16 cellular contexts compared by ENCODE assay signal in the genomic region with DNA sequence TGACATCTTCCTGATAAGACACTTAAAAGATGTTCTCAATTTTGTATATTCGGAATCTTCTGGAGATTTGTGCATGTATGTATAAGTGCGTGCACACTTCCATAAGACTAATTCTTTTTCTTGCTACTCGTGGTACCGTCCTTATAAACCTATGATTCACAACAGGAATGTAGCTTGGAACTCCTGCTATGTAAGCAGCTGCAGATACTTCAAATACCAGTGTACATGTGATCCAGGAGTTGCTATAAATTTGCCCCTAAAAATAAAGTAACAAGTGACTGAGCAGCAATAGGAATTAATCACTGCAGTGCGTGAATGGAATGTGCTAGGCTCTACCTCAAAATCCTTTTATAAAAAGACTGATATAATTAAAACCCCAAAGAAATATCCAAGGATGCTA.
DNase-seq lines count a peak whose midpoint lies in the region; ATAC-seq, FAIRE-seq and TF ChIP-seq lines count a peak whose summit lies in the region.
"Had no signal": no experiment of that assay in that cellular context is flagged by ENCODE, and none has a peak within 500 bp of the region (broad histone marks: within the 10 kb centered on the region; RNA-seq: fewer than 3 reads in every experiment).

No MANE protein-coding gene starts in this region.

- peak overlapping the region; percentile 63 for H3K27ac ChIP-seq in RWPE2 (ENCODE audit: poor library complexity, severe bottlenecking)
- H3K27ac ChIP-seq in adrenal gland, result no peak overlapping the region
- H3K27ac ChIP-seq: KMS-11 had no signal

- peak overlapping the region; percentile 57 for H3K27ac Mint-ChIP-seq in osteocyte (ENCODE audit: unreplicated experiment)
- no peak overlapping the region for H3K27ac Mint-ChIP-seq in activated T-helper 17 cell treated with anti-CD3 and anti-CD28 coated beads, Interleukin-2, amount 50 U/mL, for 72 hours
- H3K27ac Mint-ChIP-seq: stimulated activated naive B cell treated with anti-CD40 and anti-IgM and Interleukin-4, amounts not matched to agents 10 μg/mL and 1 μg/mL and 100 μg/mL, for 72 hours had no signal

- peak; percentile 90 for ATAC-seq in RWPE2 (ENCODE audit: low read depth)
- no peak for ATAC-seq in activated T-helper 17 cell treated with anti-CD3 and anti-CD28 coated beads, Interleukin-2, amount 50 U/mL, for 72 hours (replicated peaks)
- ATAC-seq: GM12878; HCT116; stimulated activated naive B cell treated with anti-CD40 and anti-IgM and Interleukin-4, amounts not matched to agents 10 μg/mL and 1 μg/mL and 100 μg/mL, for 72 hours had no signal

- no peaks in the 10 kb centered on the region for H3K36me3 Mint-ChIP-seq in osteocyte (ENCODE audit: unreplicated experiment)
- no peaks in the 10 kb centered on the region for H3K36me3 Mint-ChIP-seq in activated T-helper 17 cell treated with anti-CD3 and anti-CD28 coated beads, Interleukin-2, amount 50 U/mL, for 72 hours (ENCODE audit: low read depth)
- H3K36me3 Mint-ChIP-seq: stimulated activated naive B cell treated with anti-CD40 and anti-IgM and Interleukin-4, amounts not matched to agents 10 μg/mL and 1 μg/mL and 100 μg/mL, for 72 hours had no signal

- no peaks in the 10 kb centered on the region for H3K27me3 ChIP-seq in RWPE2 (ENCODE audit: insufficient read depth, poor library complexity, severe bottlenecking)
- H3K27me3 ChIP-seq in adrenal gland, result no peaks in the 10 kb centered on the region

- H3K4me3 ChIP-seq in RWPE2 (ENCODE audit: severe bottlenecking), result no peak overlapping the region
- H3K4me3 ChIP-seq in fibroblast of mammary gland (ENCODE audit: control insufficient read depth, low read depth, low read length), result no peak overlapping the region
- H3K4me3 ChIP-seq in adrenal gland, result no peak overlapping the region
- H3K4me3 ChIP-seq: GM12878 had no signal

- no peak overlapping the region for H3K4me3 Mint-ChIP-seq in osteocyte (ENCODE audit: unreplicated experiment)
- no peak overlapping the region for H3K4me3 Mint-ChIP-seq in activated T-helper 17 cell treated with anti-CD3 and anti-CD28 coated beads, Interleukin-2, amount 50 U/mL, for 72 hours
- H3K4me3 Mint-ChIP-seq: stimulated activated naive B cell treated with anti-CD40 and anti-IgM and Interleukin-4, amounts not matched to agents 10 μg/mL and 1 μg/mL and 100 μg/mL, for 72 hours had no signal

- no peaks in the 10 kb centered on the region for H3K36me3 ChIP-seq in RWPE2 (ENCODE audit: low read depth)
- no peaks in the 10 kb centered on the region for H3K36me3 ChIP-seq in adrenal gland (replicated peaks in 1 of 2)

- no peaks in the 10 kb centered on the region for H3K27me3 Mint-ChIP-seq in osteocyte (ENCODE audit: unreplicated experiment)
- no peaks in the 10 kb centered on the region for H3K27me3 Mint-ChIP-seq in activated T-helper 17 cell treated with anti-CD3 and anti-CD28 coated beads, Interleukin-2, amount 50 U/mL, for 72 hours
- H3K27me3 Mint-ChIP-seq: stimulated activated naive B cell treated with anti-CD40 and anti-IgM and Interleukin-4, amounts not matched to agents 10 μg/mL and 1 μg/mL and 100 μg/mL, for 72 hours had no signal

- DNase-seq in EL (peak; percentile 88), RWPE2 (ENCODE audit: low spot score) (no peak), fibroblast of mammary gland (ENCODE audit: low read depth) (peak; percentile 20), osteocyte (ENCODE audit: extremely low spot score, unreplicated experiment) (no peak), D721Med (ENCODE audit: insufficient read length, low spot score) (no peak), adrenal gland (no peak), Kasumi-1 (lab: John Stamatoyannopoulos, UW) (no peak)
- DNase-seq: amygdala; COR-L47; NCI-H2107; stimulated activated CD4-positive, alpha-beta T cell treated with anti-CD3 and anti-CD28 coated beads, Interleukin-1b, Interleukin-23, amount 100 ng/mL, for 48 hours; stimulated activated naive B cell treated with anti-CD40 and anti-IgM and Interleukin-4, amounts not matched to agents 10 μg/mL and 1 μg/mL and 100 μg/mL, for 72 hours had no signal

- peaks cover 4% of the 10 kb centered on the region for H3K9me3 Mint-ChIP-seq in osteocyte (ENCODE audit: unreplicated experiment)
- H3K9me3 Mint-ChIP-seq in activated T-helper 17 cell treated with anti-CD3 and anti-CD28 coated beads, Interleukin-2, amount 50 U/mL, for 72 hours, result peaks cover 4% of the 10 kb centered on the region

- intact Hi-C loops in adrenal gland (cut with DNase I), result no loop called here

- WGBS in adrenal gland, 4 donors, result 62 to 79% (median 70%) methylated on average over 5 of the region's 5 CpGs

- H3K9me3 ChIP-seq in RWPE2 (ENCODE audit: severe bottlenecking) (no peaks in the 10 kb centered on the region), adrenal gland (replicated peaks in 1 of 3) (no peaks in the 10 kb centered on the region)

- no peak for FAIRE-seq in D721Med (lab: Jason Lieb, UNC)
- FAIRE-seq: GM12878 had no signal

- TF ChIP-seq CTCF in RWPE2 (IDR thresholded peaks at IDR 0.05; ENCODE audit: poor library complexity, severe bottlenecking), result no peak
- no peak for TF ChIP-seq CTCF in fibroblast of mammary gland (conservative IDR thresholded peaks at IDR 0.05; ENCODE audit: control insufficient read depth, insufficient read depth, low read depth, low read length)
- no peak for TF ChIP-seq CTCF in osteocyte (IDR thresholded peaks at IDR 0.05)
- TF ChIP-seq CTCF in D721Med (IDR thresholded peaks at IDR 0.05; ENCODE audit: insufficient read depth, missing control alignments), result no peak
- TF ChIP-seq CTCF in adrenal gland (IDR thresholded peaks at IDR 0.05), result no peak

- H3K4me1 Mint-ChIP-seq in osteocyte (ENCODE audit: unreplicated experiment), result peaks cover 26% of the 10 kb centered on the region
- H3K4me1 Mint-ChIP-seq in activated T-helper 17 cell treated with anti-CD3 and anti-CD28 coated beads, Interleukin-2, amount 50 U/mL, for 72 hours, result no peaks in the 10 kb centered on the region
- H3K4me1 Mint-ChIP-seq: stimulated activated naive B cell treated with anti-CD40 and anti-IgM and Interleukin-4, amounts not matched to agents 10 μg/mL and 1 μg/mL and 100 μg/mL, for 72 hours had no signal

- H3K4me1 ChIP-seq in RWPE2 (ENCODE audit: insufficient read depth, poor library complexity, severe bottlenecking), result peaks cover 12% of the 10 kb centered on the region
- H3K4me1 ChIP-seq in adrenal gland (replicated peaks in 1 of 2), result no peaks in the 10 kb centered on the region

- TF ChIP-seq POLR2A in adrenal gland (IDR thresholded peaks at IDR 0.05), result no peak

Comparison
In these comparisons a context has a peak if more than half of its experiments do, and no peak if none do; other contexts are left out.
1. DNase-seq: peak in EL (single experiment) and fibroblast of mammary gland (single experiment); none in RWPE2 (single experiment), osteocyte (single experiment), D721Med (single experiment), adrenal gland (0 of 7) and Kasumi-1 (0 of 2).